ENCODE assay signal across 8 cellular contexts in the genomic region with DNA sequence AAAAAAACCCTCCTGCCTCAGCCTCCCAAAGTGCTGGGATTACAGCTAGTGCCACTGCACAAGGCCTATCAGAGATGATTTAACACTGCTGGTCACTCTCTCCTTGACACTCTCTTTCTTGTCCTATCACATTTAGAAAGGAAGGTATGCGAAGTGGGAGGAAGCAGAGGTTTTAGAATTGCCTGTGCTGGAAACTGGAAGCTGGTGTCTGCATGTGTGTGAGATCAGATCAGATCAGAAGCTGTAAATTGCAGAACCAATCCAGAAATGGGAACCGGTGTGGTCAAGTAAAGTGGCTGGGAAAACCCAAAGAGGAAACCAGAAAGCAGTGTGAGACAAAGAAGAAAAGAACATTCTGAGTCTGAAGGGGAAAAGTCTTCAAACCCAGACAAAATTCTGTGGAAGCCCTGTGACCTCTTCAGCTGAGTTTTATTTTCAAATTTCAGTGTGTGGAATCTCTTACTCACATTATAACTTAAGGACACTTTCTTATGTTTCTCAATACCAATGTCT. TPM values are rescaled to one million over a fixed set of nuclear protein-coding genes. Genes with fewer than 3 reads are reported as not detected.
DNase-seq lines count a peak whose midpoint lies in the region; ATAC-seq and TF ChIP-seq lines count a peak whose summit lies in the region.

No MANE protein-coding gene starts in this region.

- H3K4me1 ChIP-seq in BLaER1 treated with 17β-estradiol and CSF1 and Interleukin-3, amounts not matched to agents 10 nM and 100 nM, result peaks cover 5 to 31% (median 18%) of the 10 kb centered on the region in 10 experiments; a peak in 17 of 20 replicates
- no peaks in the 10 kb centered on the region for H3K4me1 ChIP-seq in upper lobe of left lung
- no peaks in the 10 kb centered on the region for H3K4me1 ChIP-seq in gastroesophageal sphincter

- TF ChIP-seq EP300 in upper lobe of left lung (IDR thresholded peaks at IDR 0.05) (no peak), gastroesophageal sphincter (IDR thresholded peaks at IDR 0.05) (no peak)

- ATAC-seq in GM19351 (IDR thresholded peaks at IDR 0.05; ENCODE audit: unreplicated experiment) (peak; percentile 86), HG03175 (IDR thresholded peaks at IDR 0.05; ENCODE audit: unreplicated experiment) (peak; percentile 51), upper lobe of left lung (ENCODE audit: low FRiP score in 2 of 2) (peak; percentile 43 to 57), gastroesophageal sphincter (no peak)
- ATAC-seq in activated T-cell treated with anti-CD3 and anti-CD28 coated beads, Interleukin-2, amount 50 U/mL, for 4 hours, result peak; percentile 86 to 89

- H3K9me3 Mint-ChIP-seq in activated T-cell treated with anti-CD3 and anti-CD28 coated beads, Interleukin-2, amount 50 U/mL, for 4 hours, result no peaks in the 10 kb centered on the region

- peaks cover 11% of the 10 kb centered on the region for H3K27me3 Mint-ChIP-seq in activated T-cell treated with anti-CD3 and anti-CD28 coated beads, Interleukin-2, amount 50 U/mL, for 4 hours (ENCODE audit: low read depth)

- peak overlapping the region in 4 of 11 experiments; percentile 28 to 67 (median 52); a peak in 7 of 22 replicates for H3K9ac ChIP-seq in BLaER1 treated with 17β-estradiol and CSF1 and Interleukin-3, amounts not matched to agents 10 nM and 100 nM

- H3K4me2 ChIP-seq in BLaER1 treated with 17β-estradiol and CSF1 and Interleukin-3, amounts not matched to agents 10 nM and 100 nM, result peak overlapping the region in 10 of 11 experiments; percentile 5 to 90 (median 72); a peak in 19 of 22 replicates

- H3K4me1 Mint-ChIP-seq in activated T-cell treated with anti-CD3 and anti-CD28 coated beads, Interleukin-2, amount 50 U/mL, for 4 hours (ENCODE audit: low read depth), result peaks cover 17% of the 10 kb centered on the region

- H3K4me3 ChIP-seq in BLaER1 treated with 17β-estradiol and CSF1 and Interleukin-3, amounts not matched to agents 10 nM and 100 nM, result peak overlapping the region in 3 of 10 experiments; percentile 7 to 15 (median 10); a peak in 4 of 20 replicates
- H3K4me3 ChIP-seq in upper lobe of left lung (no peak overlapping the region), gastroesophageal sphincter (no peak overlapping the region)

- DNase-seq in activated T-cell treated with anti-CD3 and anti-CD28 coated beads, Interleukin-2, amount 50 U/mL, for 4 hours, result no peak
- DNase-seq in upper lobe of left lung (peak in 1 of 2 donors; percentile 25), RPMI8226 (no peak), NCI-H774 (lab: John Stamatoyannopoulos, UW) (no peak)

- H3K27me3 ChIP-seq in BLaER1 treated with 17β-estradiol and CSF1 and Interleukin-3, amounts not matched to agents 10 nM and 100 nM, result no peaks in the 10 kb centered on the region
- H3K27me3 ChIP-seq in upper lobe of left lung (no peaks in the 10 kb centered on the region), gastroesophageal sphincter (peaks cover 8% of the 10 kb centered on the region)

- H4K20me1 ChIP-seq in BLaER1 treated with 17β-estradiol and CSF1 and Interleukin-3, amounts not matched to agents 10 nM and 100 nM, result peaks cover 0 to 7% (median 0%) of the 10 kb centered on the region in 11 experiments; a peak in 5 of 22 replicates

- H3K36me3 Mint-ChIP-seq in activated T-cell treated with anti-CD3 and anti-CD28 coated beads, Interleukin-2, amount 50 U/mL, for 4 hours (ENCODE audit: insufficient read depth), result no peaks in the 10 kb centered on the region

- H3K4me3 Mint-ChIP-seq in activated T-cell treated with anti-CD3 and anti-CD28 coated beads, Interleukin-2, amount 50 U/mL, for 4 hours, result no peak overlapping the region

- 49 to 55% methylated on average over 2 of the region's 2 CpGs for WGBS in upper lobe of left lung, 2 donors
- WGBS in gastroesophageal sphincter (ENCODE audit: low coverage in 1 of 2), 2 donors, result 50 to 91% methylated on average over 1 to 2 of the region's 2 CpGs

- peak overlapping the region in 7 of 11 experiments; percentile 3 to 85 (median 47); a peak in 12 of 22 replicates for H3K27ac ChIP-seq in BLaER1 treated with 17β-estradiol and CSF1 and Interleukin-3, amounts not matched to agents 10 nM and 100 nM
- peak overlapping the region in 1 of 4 donors; percentile 23 for H3K27ac ChIP-seq in upper lobe of left lung
- no peak overlapping the region for H3K27ac ChIP-seq in gastroesophageal sphincter

- H3K9me3 ChIP-seq in BLaER1 treated with 17β-estradiol and CSF1 and Interleukin-3, amounts not matched to agents 10 nM and 100 nM (replicated peaks in 1 of 11), result no peaks in the 10 kb centered on the region
- H3K9me3 ChIP-seq in upper lobe of left lung, result no peaks in the 10 kb centered on the region
- no peaks in the 10 kb centered on the region for H3K9me3 ChIP-seq in gastroesophageal sphincter

- no peaks in the 10 kb centered on the region for H3K36me3 ChIP-seq in BLaER1 treated with 17β-estradiol and CSF1 and Interleukin-3, amounts not matched to agents 10 nM and 100 nM
- H3K36me3 ChIP-seq in upper lobe of left lung (no peaks in the 10 kb centered on the region), gastroesophageal sphincter (no peaks in the 10 kb centered on the region)

- TF ChIP-seq CTCF in upper lobe of left lung (IDR thresholded peaks at IDR 0.05), result no peak
- TF ChIP-seq CTCF in gastroesophageal sphincter (IDR thresholded peaks at IDR 0.05), result no peak

- TF ChIP-seq POLR2A in upper lobe of left lung (IDR thresholded peaks at IDR 0.05), result no peak
- TF ChIP-seq POLR2A in gastroesophageal sphincter (IDR thresholded peaks at IDR 0.05), result no peak

RNA-seq across cellular contexts. Expression of a gene that starts 2.8 kb away (rescaled TPM):
- under 1 TPM in 2 of 3 donors, not detected in 1; 0.63 to 0.71 TPM for total RNA-seq in activated T-cell treated with anti-CD3 and anti-CD28 coated beads, Interleukin-2, amount 50 U/mL, for 4 hours
- 10 to 100 TPM in 2 of 6 donors, 1 to 10 TPM in 2, under 1 TPM in 2; 0.17 to 15.7 (median 2.9) TPM for total RNA-seq in upper lobe of left lung
- 1 to 10 TPM in 1 of 4 donors, under 1 TPM in 1, not detected in 2; 0.27 to 2.4 TPM for total RNA-seq in gastroesophageal sphincter

RNA-seq across cellular contexts. Expression of a gene that starts 15.7 kb away (rescaled TPM):
- 10 to 100 TPM; 51.2 to 58.3 (median 55.3) TPM for total RNA-seq in activated T-cell treated with anti-CD3 and anti-CD28 coated beads, Interleukin-2, amount 50 U/mL, for 4 hours
- total RNA-seq in upper lobe of left lung (100 to 1,000 TPM in 1 of 6 donors, 10 to 100 TPM in 5; 45.9 to 114 (median 70.8) TPM), gastroesophageal sphincter (10 to 100 TPM; 59.2 to 88.3 (median 78.4) TPM)

Comparison
In these comparisons a context has a peak if more than half of its experiments do, and no peak if none do; other contexts are left out.
1. H3K27ac ChIP-seq: peak in BLaER1 treated with 17β-estradiol and CSF1 and Interleukin-3, amounts not matched to agents 10 nM and 100 nM (7 of 11); none in gastroesophageal sphincter (0 of 4).